Comparison of ENCODE assay signal across 22 cellular contexts in genomic region chr11:81674211-81674610, GRCh38.
DNase-seq lines count a peak whose midpoint lies in the region; ATAC-seq, FAIRE-seq and TF ChIP-seq lines count a peak whose summit lies in the region.
"Had no signal": no experiment of that assay in that cellular context is flagged by ENCODE, and none has a peak within 500 bp of the region (broad histone marks: within the 10 kb centered on the region; RNA-seq: fewer than 3 reads in every experiment).

No MANE protein-coding gene starts in this region.

- H3K79me2 ChIP-seq in GM12878 (ENCODE audit: control insufficient read depth, insufficient read depth, low read length), result no peaks in the 10 kb centered on the region

- H3K9ac ChIP-seq in GM12878 (ENCODE audit: control insufficient read depth, insufficient read depth, low read length), result no peak overlapping the region

- H3K27ac Mint-ChIP-seq in activated naive CD8-positive, alpha-beta T cell treated with anti-CD3 and anti-CD28 coated beads, Interleukin-2, amount 50 U/mL, for 24 hours, result no peak overlapping the region
- no peak overlapping the region for H3K27ac Mint-ChIP-seq in activated naive CD8-positive, alpha-beta T cell treated with anti-CD3 and anti-CD28 coated beads for 36 hours
- H3K27ac Mint-ChIP-seq: GM23338 had no signal

- RAD21 ChIA-PET in GM12878 (lab: Charles Lee; ENCODE audit: unreplicated experiment), result no interaction called here

- TF ChIP-seq CTCF in GM12878 (IDR thresholded peaks at IDR 0.05 in 2 of 3, conservative IDR thresholded peaks at IDR 0.05 in 1 of 3; ENCODE audit: control insufficient read depth in 2 of 3, extremely low read depth in 1 of 3, insufficient read depth in 1 of 3, low read depth in 3 of 3, low read length in 3 of 3) (no peak), GM13977 (IDR thresholded peaks at IDR 0.05; ENCODE audit: extremely low read depth, insufficient read depth, missing control alignments) (no peak), suprapubic skin (IDR thresholded peaks at IDR 0.05) (no peak)

- H3K27me3 ChIP-seq in GM12878 (replicated peaks in 1 of 2; ENCODE audit: control insufficient read depth in 2 of 2, insufficient read depth in 2 of 2, low read length in 1 of 2) (no peaks in the 10 kb centered on the region), suprapubic skin (no peaks in the 10 kb centered on the region)

- H3K9me3 ChIP-seq in GM12878 (replicated peaks; ENCODE audit: control insufficient read depth, insufficient read depth, low read length) (no peaks in the 10 kb centered on the region), suprapubic skin (peaks cover 3% of the 10 kb centered on the region)
- H3K9me3 ChIP-seq: mucosa of descending colon had no signal

- intact Hi-C loops in GM12878 (cut with micrococcal nuclease; ENCODE audit: unreplicated experiment), result no loop called here

- BruUV-seq in GM12878 (replicated peaks; lab: Mats Ljungman, UMichigan), result no TSS peak

- no peak for DNase-seq in activated naive CD8-positive, alpha-beta T cell treated with anti-CD3 and anti-CD28 coated beads, Interleukin-2, amount 50 U/mL, for 24 hours
- DNase-seq in activated naive CD8-positive, alpha-beta T cell treated with anti-CD3 and anti-CD28 coated beads for 36 hours, result no peak
- DNase-seq in GM12878 (ENCODE audit: low read depth, low spot score), result no peak
- no peak for DNase-seq in GM13977 (ENCODE audit: low spot score)
- no peak for DNase-seq in NCI-H524 treated with DMSO at 0.1 percent for 48 hours (lab: John Stamatoyannopoulos, UW)
- no peak for DNase-seq in suprapubic skin (ENCODE audit: low spot score in 2 of 2)
- DNase-seq: DMS79; foreskin fibroblast; Karpas-422; left colon; mucosa of descending colon; NCI-H1417 treated with DMSO at 0.1 percent for 48 hours; NCI-H226; NK-92 treated with Interleukin-12 subunit alpha and Interleukin-12 subunit beta, amount 100 ng/mL, for 24 hours had no signal

- H3K36me3 Mint-ChIP-seq in activated naive CD8-positive, alpha-beta T cell treated with anti-CD3 and anti-CD28 coated beads, Interleukin-2, amount 50 U/mL, for 24 hours (ENCODE audit: low read depth), result no peaks in the 10 kb centered on the region
- H3K36me3 Mint-ChIP-seq in activated naive CD8-positive, alpha-beta T cell treated with anti-CD3 and anti-CD28 coated beads for 36 hours, result no peaks in the 10 kb centered on the region

- TF ChIP-seq RAD21 in GM12878 (IDR thresholded peaks at IDR 0.05; ENCODE audit: insufficient read depth, low read depth, low read length), result no peak

- H3K4me1 ChIP-seq in GM12878 (ENCODE audit: control insufficient read depth, insufficient read depth, low read length) (no peaks in the 10 kb centered on the region), suprapubic skin (no peaks in the 10 kb centered on the region)

- TF ChIP-seq POLR2A in GM12878 (IDR thresholded peaks at IDR 0.05; ENCODE audit: low read depth, low read length) (no peak), suprapubic skin (IDR thresholded peaks at IDR 0.05) (no peak)

- H3K27me3 Mint-ChIP-seq in activated naive CD8-positive, alpha-beta T cell treated with anti-CD3 and anti-CD28 coated beads, Interleukin-2, amount 50 U/mL, for 24 hours, result no peaks in the 10 kb centered on the region
- peaks cover 7% of the 10 kb centered on the region for H3K27me3 Mint-ChIP-seq in activated naive CD8-positive, alpha-beta T cell treated with anti-CD3 and anti-CD28 coated beads for 36 hours

- peaks cover 10% of the 10 kb centered on the region for H3K9me3 Mint-ChIP-seq in activated naive CD8-positive, alpha-beta T cell treated with anti-CD3 and anti-CD28 coated beads, Interleukin-2, amount 50 U/mL, for 24 hours
- H3K9me3 Mint-ChIP-seq in activated naive CD8-positive, alpha-beta T cell treated with anti-CD3 and anti-CD28 coated beads for 36 hours, result peaks cover 8% of the 10 kb centered on the region
- H3K9me3 Mint-ChIP-seq: GM23338 had no signal

- H3K27ac ChIP-seq in GM12878 (ENCODE audit: control insufficient read depth, insufficient read depth) (no peak overlapping the region), suprapubic skin (no peak overlapping the region)
- H3K27ac ChIP-seq: C4-2B, coronary artery, RWPE1, VCaP had no signal

- no peaks in the 10 kb centered on the region for H3K4me1 Mint-ChIP-seq in activated naive CD8-positive, alpha-beta T cell treated with anti-CD3 and anti-CD28 coated beads, Interleukin-2, amount 50 U/mL, for 24 hours
- H3K4me1 Mint-ChIP-seq in activated naive CD8-positive, alpha-beta T cell treated with anti-CD3 and anti-CD28 coated beads for 36 hours, result no peaks in the 10 kb centered on the region
- H3K4me1 Mint-ChIP-seq: GM23338 had no signal

- FAIRE-seq in GM12878 (lab: Jason Lieb, UNC), result no peak
- FAIRE-seq: endothelial cell of umbilical vein had no signal

- no peak overlapping the region for H3K4me3 ChIP-seq in GM12878
- H3K4me3 ChIP-seq in suprapubic skin, result no peak overlapping the region
- H3K4me3 ChIP-seq: coronary artery, GM23338, mucosa of descending colon had no signal

- no peaks in the 10 kb centered on the region for H3K36me3 ChIP-seq in GM12878 (ENCODE audit: control insufficient read depth in 2 of 2, insufficient read depth in 2 of 2, low read length in 1 of 2)
- no peaks in the 10 kb centered on the region for H3K36me3 ChIP-seq in suprapubic skin

- ATAC-seq in activated naive CD8-positive, alpha-beta T cell treated with anti-CD3 and anti-CD28 coated beads, Interleukin-2, amount 50 U/mL, for 24 hours, result peak; percentile 43
- ATAC-seq in GM21619 (IDR thresholded peaks at IDR 0.05; ENCODE audit: unreplicated experiment) (peak; percentile 92), HG03175 (IDR thresholded peaks at IDR 0.05; ENCODE audit: unreplicated experiment) (peak; percentile 84), GM12878 (peak; percentile 70)
- ATAC-seq: GM23338, left colon, mucosa of descending colon had no signal

- SMC1A ChIA-PET in GM12878 (lab: Charles Lee; ENCODE audit: uncharacterized antibody, unreplicated experiment), result no interaction called here

- CTCF ChIA-PET in GM12878 (lab: Yijun Ruan, JAX), result no interaction called here

- H3K4me3 Mint-ChIP-seq in activated naive CD8-positive, alpha-beta T cell treated with anti-CD3 and anti-CD28 coated beads, Interleukin-2, amount 50 U/mL, for 24 hours, result no peak overlapping the region
- H3K4me3 Mint-ChIP-seq in activated naive CD8-positive, alpha-beta T cell treated with anti-CD3 and anti-CD28 coated beads for 36 hours, result no peak overlapping the region
- H3K4me3 Mint-ChIP-seq: GM23338 had no signal

- TF ChIP-seq EP300 in GM12878 (IDR thresholded peaks at IDR 0.05; ENCODE audit: borderline replicate concordance in 1 of 2, control insufficient read depth in 1 of 2, low read depth in 2 of 2, low read length in 2 of 2) (no peak), suprapubic skin (IDR thresholded peaks at IDR 0.05) (no peak)

- H4K20me1 ChIP-seq in GM12878 (ENCODE audit: control insufficient read depth, insufficient read depth), result no peaks in the 10 kb centered on the region

- WGBS in GM12878 (ENCODE audit: insufficient coverage, insufficient replicate concordance, low lambda C conversion rate, missing lambda C conversion rate), result 2% methylated on average over 3 of the region's 3 CpGs
- WGBS in suprapubic skin, result 80% methylated on average over 3 of the region's 3 CpGs

- H3K4me2 ChIP-seq in GM12878 (ENCODE audit: control insufficient read depth, insufficient read depth), result no peak overlapping the region
- H3K4me2 ChIP-seq: GM23338 had no signal

- in situ Hi-C loops in GM12878 (cut with MboI), result no loop called here
- in situ Hi-C loops in GM13977 (cut with MboI; ENCODE audit: low pct_unique_long_range_greater_than_20kb, low sequenced_read_pairs, unreplicated experiment), result no loop called here

- POLR2A ChIA-PET in GM12878 (lab: Charles Lee), result no interaction called here

- H2AFZ ChIP-seq in GM12878 (ENCODE audit: control insufficient read depth, low read depth, low read length), result no peak overlapping the region
- H2AFZ ChIP-seq: GM23338 had no signal

TF ChIP-seq in GM12878, 131 proteins besides CTCF, POLR2A, EP300 and RAD21:
- TF ChIP-seq RAD51 (IDR thresholded peaks at IDR 0.05) (no peak), RUNX3 (IDR thresholded peaks at IDR 0.05; ENCODE audit: low read length) (peak; percentile 45; the same call in 1 of the 2 replicates), HDGF (IDR thresholded peaks at IDR 0.05) (no peak)
